ENCODE assay signal across 23 cellular contexts in the genomic region with DNA sequence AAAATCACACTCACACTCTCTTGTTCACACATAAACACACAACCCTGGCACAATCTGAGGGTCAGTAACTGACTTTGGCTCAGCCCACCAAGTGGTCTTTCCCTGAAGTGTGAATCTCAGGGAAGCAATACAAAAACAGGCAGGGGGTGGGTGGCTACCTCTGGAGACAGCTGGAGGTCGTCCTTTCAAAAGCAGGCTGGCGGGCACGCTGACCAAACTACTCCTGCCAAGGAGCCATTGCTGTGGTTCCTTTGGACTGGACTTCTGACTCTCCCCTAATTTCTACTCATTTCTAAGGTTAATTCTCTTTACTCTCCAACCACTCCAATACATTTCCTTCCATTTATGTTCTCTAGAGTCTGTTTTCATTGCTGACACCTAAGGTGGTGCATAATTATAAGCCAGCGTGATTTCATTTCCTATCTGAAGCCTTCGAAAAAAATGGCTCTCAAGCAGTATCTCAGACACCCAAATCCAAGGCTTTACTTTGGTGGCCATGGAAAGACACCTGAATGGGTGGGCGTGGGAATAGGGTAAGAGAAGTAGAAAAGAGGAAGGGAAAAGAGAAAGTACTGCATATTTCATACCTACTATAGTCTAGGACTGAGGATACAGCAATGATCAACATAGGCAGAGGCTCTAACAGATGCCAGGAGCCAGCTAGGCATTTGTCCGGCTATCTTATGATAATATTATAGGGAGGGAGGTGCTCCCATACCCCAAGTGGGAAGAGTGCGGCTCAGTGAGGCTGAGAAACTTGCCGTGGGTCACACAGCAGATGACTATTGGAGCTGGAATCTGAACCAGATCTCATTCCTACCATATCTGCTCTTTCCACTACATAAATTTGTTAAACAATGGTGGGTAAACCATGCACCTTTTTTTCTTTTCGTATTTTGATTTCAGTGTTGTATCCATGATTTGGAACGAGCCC. TPM values are rescaled to one million over a fixed set of nuclear protein-coding genes. Genes with fewer than 3 reads are reported as not detected.
DNase-seq lines count a peak whose midpoint lies in the region; ATAC-seq and TF ChIP-seq lines count a peak whose summit lies in the region.
"Had no signal": no experiment of that assay in that cellular context is flagged by ENCODE, and none has a peak within 500 bp of the region (broad histone marks: within the 10 kb centered on the region; RNA-seq: fewer than 3 reads in every experiment).

No MANE protein-coding gene starts in this region.

- H3K4me3 ChIP-seq in left ventricle myocardium inferior (no peak overlapping the region), endodermal cell (ENCODE audit: low read length) (no peak overlapping the region), osteoblast (ENCODE audit: insufficient read depth, low read length) (no peak overlapping the region)
- H3K4me3 ChIP-seq: BLaER1 treated with 17β-estradiol and CSF1 and Interleukin-3, amounts not matched to agents 10 nM and 100 nM; dorsolateral prefrontal cortex had no signal

- H3K4me2 ChIP-seq in osteoblast (ENCODE audit: insufficient read depth, low read length): no peak overlapping the region

- no peaks in the 10 kb centered on the region for H3K9me3 Mint-ChIP-seq in endodermal cell

- H3K27me3 ChIP-seq in left ventricle myocardium inferior (ENCODE audit: low read depth): no peaks in the 10 kb centered on the region
- no peaks in the 10 kb centered on the region for H3K27me3 ChIP-seq in endodermal cell (ENCODE audit: control insufficient read depth, insufficient read depth, low read length, poor library complexity, severe bottlenecking)
- no peaks in the 10 kb centered on the region for H3K27me3 ChIP-seq in osteoblast (ENCODE audit: insufficient read depth, low read length)
- H3K27me3 ChIP-seq: BLaER1 treated with 17β-estradiol and CSF1 and Interleukin-3, amounts not matched to agents 10 nM and 100 nM; dorsolateral prefrontal cortex; foreskin keratinocyte had no signal

- H3K79me2 ChIP-seq in osteoblast (ENCODE audit: insufficient read depth, low read length): no peaks in the 10 kb centered on the region

- 65 to 81% methylated on average over 5 to 9 of the region's 11 CpGs for WGBS in endodermal cell (ENCODE audit: insufficient coverage in 1 of 2, insufficient read length in 1 of 2), 2 experiments

- H2AFZ ChIP-seq in osteoblast (ENCODE audit: low read length): no peak overlapping the region

- H3K4me1 ChIP-seq in left ventricle myocardium inferior (peaks cover 46% of the 10 kb centered on the region), endodermal cell (ENCODE audit: control insufficient read depth, insufficient read depth, low read length) (peaks cover 4% of the 10 kb centered on the region), osteoblast (ENCODE audit: insufficient read depth, low read length) (peaks cover 26% of the 10 kb centered on the region)

- no peak overlapping the region for H3K27ac Mint-ChIP-seq in endodermal cell

- H3K27ac ChIP-seq in left ventricle myocardium inferior (replicated peaks) (peak overlapping the region; percentile 30), endodermal cell (ENCODE audit: low read depth, low read length) (peak overlapping the region; percentile 66), osteoblast (ENCODE audit: low read depth, low read length) (no peak overlapping the region)
- H3K27ac ChIP-seq: dorsolateral prefrontal cortex, epithelial cell of prostate, foreskin keratinocyte had no signal

- no peak for TF ChIP-seq CTCF in left ventricle myocardium inferior (IDR thresholded peaks at IDR 0.05; ENCODE audit: borderline replicate concordance)
- no peak for TF ChIP-seq CTCF in endodermal cell (conservative IDR thresholded peaks at IDR 0.05)
- TF ChIP-seq CTCF in osteoblast (IDR thresholded peaks at IDR 0.05; ENCODE audit: extremely low read depth, low read depth, low read length): no peak

- DNase-seq in left ventricle myocardium inferior: no peak
- DNase-seq in left cardiac atrium: no peak
- DNase-seq in endodermal cell: no peak
- peak; percentile 37 for DNase-seq in osteoblast (ENCODE audit: insufficient read length, low spot score, missing footprints)
- DNase-seq in DMS53 (lab: John Stamatoyannopoulos, UW): no peak
- no peak for DNase-seq in sciatic nerve (ENCODE audit: low spot score)
- no peak for DNase-seq in NCI-H187 (lab: John Stamatoyannopoulos, UW)
- DNase-seq in activated naive CD4-positive, alpha-beta T cell (lab: John Stamatoyannopoulos, UW): no peak
- DNase-seq: activated CD4-positive, alpha-beta T cell treated with anti-CD3 and anti-CD28 coated beads for 48 hours; activated effector memory CD4-positive, alpha-beta T cell treated with anti-CD3 and anti-CD28 coated beads, Interleukin-2, amount 50 U/mL, for 16 hours; caudate nucleus; dorsolateral prefrontal cortex; foreskin keratinocyte; HCEC 1CT; midbrain; NCI-H146; NCI-H2171 treated with DMSO at 0.1 percent for 48 hours; NCI-H526 treated with DMSO at 0.1 percent for 48 hours; SHP77 treated with DMSO at 0.1 percent for 48 hours; stimulated activated CD4-positive, alpha-beta T cell treated with anti-CD3 and anti-CD28 coated beads, Interleukin-12 subunit alpha, Interleukin-12 subunit beta, amount 100 ng/mL, for 4 hours; T-helper 1 cell had no signal

- H3K27me3 Mint-ChIP-seq in endodermal cell (ENCODE audit: insufficient read depth): no peaks in the 10 kb centered on the region

- no peak overlapping the region for H3K9ac ChIP-seq in endodermal cell (ENCODE audit: extremely low read depth, low read length, poor library complexity, severe bottlenecking)

- H3K36me3 Mint-ChIP-seq in endodermal cell (ENCODE audit: low read depth): no peaks in the 10 kb centered on the region

- H3K9me3 ChIP-seq in left ventricle myocardium inferior (replicated peaks): no peaks in the 10 kb centered on the region
- no peaks in the 10 kb centered on the region for H3K9me3 ChIP-seq in endodermal cell (ENCODE audit: control insufficient read depth, low read length)
- H3K9me3 ChIP-seq in osteoblast (ENCODE audit: low read depth, low read length): no peaks in the 10 kb centered on the region
- H3K9me3 ChIP-seq: BLaER1 treated with 17β-estradiol and CSF1 and Interleukin-3, amounts not matched to agents 10 nM and 100 nM had no signal

- H3K4me1 Mint-ChIP-seq in endodermal cell: peaks cover 35% of the 10 kb centered on the region

- no peaks in the 10 kb centered on the region for H4K20me1 ChIP-seq in osteoblast (ENCODE audit: insufficient read depth, low read length)
- H4K20me1 ChIP-seq: BLaER1 treated with 17β-estradiol and CSF1 and Interleukin-3, amounts not matched to agents 10 nM and 100 nM had no signal

- intact Hi-C loops in left ventricle myocardium inferior (cut with micrococcal nuclease): no loop called here
- intact Hi-C loops in left cardiac atrium (cut with DNase I): loop anchor here in 1 of 2 donors (10.0 kb wide), 1 partner anchor 492 kb away; no protein-coding TSS in a partner anchor
- intact Hi-C loops in sciatic nerve (cut with DNase I): no loop called here

- no peak overlapping the region for H3K4me3 Mint-ChIP-seq in endodermal cell

- H3K36me3 ChIP-seq in left ventricle myocardium inferior (no peaks in the 10 kb centered on the region), endodermal cell (ENCODE audit: control insufficient read depth, insufficient read depth, low read length) (no peaks in the 10 kb centered on the region), osteoblast (ENCODE audit: insufficient read depth, low read length) (no peaks in the 10 kb centered on the region)
- H3K36me3 ChIP-seq: BLaER1 treated with 17β-estradiol and CSF1 and Interleukin-3, amounts not matched to agents 10 nM and 100 nM had no signal

- ATAC-seq in left cardiac atrium (no peak), sciatic nerve (no peak)

RNA-seq across cellular contexts. Expression of a gene that starts 22.0 kb away (rescaled TPM):
- total RNA-seq in left ventricle myocardium inferior: 26.5 TPM
- total RNA-seq in left cardiac atrium: 10 to 100 TPM; 45.5 to 54.2 TPM
- 10 to 100 TPM; 52.1 to 53.9 TPM for total RNA-seq in endodermal cell
- 11.2 TPM for polyA plus RNA-seq in endodermal cell (2013, experiment 1 of 2)
- 11.4 TPM for polyA plus RNA-seq in endodermal cell (2013, experiment 2 of 2)
- 12.7 and 16.2 TPM in 2 replicates for total RNA-seq in osteoblast
- 40.7 TPM for total RNA-seq in sciatic nerve
